2 cellular contexts compared by ENCODE assay signal in genomic region chr7:154308928-154309327, GRCh38.
TF ChIP-seq lines count a peak whose summit lies in the region.

No MANE protein-coding gene starts in this region.

TF ChIP-seq in GM23338, 12 proteins besides CTCF, POLR2A, EP300 and RAD21:
- no peak for TF ChIP-seq ZNF462 (CRISPR knock-in tag; IDR thresholded peaks at IDR 0.05)
- no peak for TF ChIP-seq ZNF114 (CRISPR knock-in tag; IDR thresholded peaks at IDR 0.05)
- TF ChIP-seq NANOG (IDR thresholded peaks at IDR 0.05; ENCODE audit: borderline replicate concordance) = no peak
- no peak for TF ChIP-seq EZH2phosphoT487 (IDR thresholded peaks at IDR 0.05; ENCODE audit: unreplicated experiment)
- TF ChIP-seq JUNB (IDR thresholded peaks at IDR 0.05; ENCODE audit: unreplicated experiment) = no peak
- no peak for TF ChIP-seq STAT1 (IDR thresholded peaks at IDR 0.05; ENCODE audit: unreplicated experiment)
- TF ChIP-seq ZNF331 (CRISPR knock-in tag; IDR thresholded peaks at IDR 0.05; ENCODE audit: low read depth) = no peak
- TF ChIP-seq REST (IDR thresholded peaks at IDR 0.05; ENCODE audit: unreplicated experiment) = no peak
- TF ChIP-seq CREB1 (CRISPR knock-in tag; IDR thresholded peaks at IDR 0.05; ENCODE audit: low read depth) = no peak
- no peak for TF ChIP-seq POLR2AphosphoS5 (IDR thresholded peaks at IDR 0.05; ENCODE audit: low read depth)
- no peak for TF ChIP-seq EZH2 (IDR thresholded peaks at IDR 0.05; ENCODE audit: low read depth, unreplicated experiment)
- TF ChIP-seq, protein P1, sequence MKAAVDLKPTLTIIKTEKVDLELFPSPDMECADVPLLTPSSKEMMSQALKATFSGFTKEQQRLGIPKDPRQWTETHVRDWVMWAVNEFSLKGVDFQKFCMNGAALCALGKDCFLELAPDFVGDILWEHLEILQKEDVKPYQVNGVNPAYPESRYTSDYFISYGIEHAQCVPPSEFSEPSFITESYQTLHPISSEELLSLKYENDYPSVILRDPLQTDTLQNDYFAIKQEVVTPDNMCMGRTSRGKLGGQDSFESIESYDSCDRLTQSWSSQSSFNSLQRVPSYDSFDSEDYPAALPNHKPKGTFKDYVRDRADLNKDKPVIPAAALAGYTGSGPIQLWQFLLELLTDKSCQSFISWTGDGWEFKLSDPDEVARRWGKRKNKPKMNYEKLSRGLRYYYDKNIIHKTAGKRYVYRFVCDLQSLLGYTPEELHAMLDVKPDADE (IDR thresholded peaks at IDR 0.05) = no peak

TF ChIP-seq in H1, 55 proteins besides CTCF, POLR2A, EP300 and RAD21:
- TF ChIP-seq TEAD4 (IDR thresholded peaks at IDR 0.05; ENCODE audit: low read depth, low read length) (peak; percentile 71; the same call in 1 of the 2 replicates), MAFK (IDR thresholded peaks at IDR 0.05; ENCODE audit: low read depth, low read length) (no peak)
TF ChIP-seq in H1: peak in this region for 1.
